In genomic region chr17:39197380-39198185, GRCh38 we compare ENCODE assay signal across 1 cellular context.
A peak's percentile ranks its signal among the peaks of the same experiment; 100 is the strongest.
TF ChIP-seq lines count a peak whose summit lies in the region.

Gene CACNB1, minus strand, starts transcription at chr17:39197669. Its CDS starts 174 bp downstream, at chr17:39197495.

TF ChIP-seq in K562, 482 proteins besides CTCF, POLR2A, EP300 and RAD21 (continued from another document):
- no peak for TF ChIP-seq ZBTB26 (CRISPR knock-in tag; IDR thresholded peaks at IDR 0.05)
- no peak for TF ChIP-seq ZNF77 (CRISPR knock-in tag; IDR thresholded peaks at IDR 0.05)
- TF ChIP-seq ZHX1 (conservative IDR thresholded peaks at IDR 0.05; ENCODE audit: low read length) = no peak
- no peak for TF ChIP-seq MCM5 (IDR thresholded peaks at IDR 0.05; ENCODE audit: low read depth)
- no peak for TF ChIP-seq SRF (CRISPR knock-in tag; IDR thresholded peaks at IDR 0.05)
- TF ChIP-seq VEZF1 (CRISPR knock-in tag; IDR thresholded peaks at IDR 0.05) = peak; percentile 92
- TF ChIP-seq CTBP1 (IDR thresholded peaks at IDR 0.05; ENCODE audit: borderline replicate concordance) = no peak
- peak; percentile 60 for TF ChIP-seq HMGN3 (IDR thresholded peaks at IDR 0.05; ENCODE audit: borderline replicate concordance, extremely low read depth, insufficient read length, low read depth, low read length)
- no peak for TF ChIP-seq NFRKB (IDR thresholded peaks at IDR 0.05; ENCODE audit: low read depth)
- no peak for TF ChIP-seq NFIX (CRISPR knock-in tag; IDR thresholded peaks at IDR 0.05; ENCODE audit: low read depth)
- TF ChIP-seq CCAR2 (IDR thresholded peaks at IDR 0.05; ENCODE audit: low read depth, low read length) = no peak
- TF ChIP-seq POLR2H (tag; IDR thresholded peaks at IDR 0.05; ENCODE audit: low read depth) = no peak
- TF ChIP-seq HNRNPK (IDR thresholded peaks at IDR 0.05; ENCODE audit: low read depth, low read length, poor library complexity, severe bottlenecking) = no peak
- TF ChIP-seq NELFE (IDR thresholded peaks at IDR 0.05; ENCODE audit: insufficient read depth, insufficient read length) = no peak
- no peak for TF ChIP-seq SRSF9 (IDR thresholded peaks at IDR 0.05; ENCODE audit: borderline replicate concordance, low read depth, low read length)
